ENCODE assay signal across 19 cellular contexts in the genomic region with DNA sequence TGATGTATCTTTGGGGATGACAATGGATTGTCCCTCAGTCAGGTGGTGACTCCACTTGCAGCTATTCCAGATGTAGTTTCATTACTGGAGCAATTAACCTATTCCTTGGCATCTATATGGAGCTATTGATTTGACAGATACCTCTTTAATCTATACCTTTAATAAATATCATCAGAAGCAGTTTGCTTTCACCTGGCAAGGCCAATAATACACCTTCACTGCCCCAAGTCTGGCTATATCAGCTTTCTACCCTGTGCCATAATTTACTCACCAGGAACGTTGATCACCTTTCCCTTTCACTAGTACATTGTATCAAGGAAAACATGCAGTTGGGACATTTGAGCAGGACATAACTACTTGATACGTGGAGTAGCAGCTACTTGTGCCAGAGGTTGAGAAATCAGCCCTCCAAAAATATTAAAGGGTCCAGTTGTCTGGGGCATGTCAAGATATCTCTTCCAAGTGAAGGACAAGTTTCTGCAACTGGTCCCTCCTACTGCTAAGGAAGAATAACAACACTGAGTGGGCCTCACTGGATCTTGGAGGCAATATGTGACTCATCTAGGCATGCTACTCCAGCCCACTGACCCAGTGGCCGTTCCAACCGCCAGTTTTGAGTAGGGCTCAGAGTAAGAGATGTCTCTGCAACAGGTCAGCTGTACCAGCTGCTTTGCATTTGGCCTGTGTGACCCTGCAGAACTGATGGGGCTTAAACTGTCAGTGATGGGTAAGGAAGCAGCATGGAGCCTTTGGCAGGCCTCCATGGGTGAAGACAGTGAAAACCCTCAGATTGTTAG.
"Had no signal": no experiment of that assay in that cellular context is flagged by ENCODE, and none has a peak within 500 bp of the region (broad histone marks: within the 10 kb centered on the region; RNA-seq: fewer than 3 reads in every experiment).

No MANE protein-coding gene starts in this region.

- H3K27me3 Mint-ChIP-seq: activated CD8-positive, alpha-beta T cell treated with anti-CD3 and anti-CD28 coated beads for 36 hours; activated naive CD8-positive, alpha-beta T cell treated with anti-CD3 and anti-CD28 coated beads for 36 hours; stimulated activated naive CD8-positive, alpha-beta T cell treated with anti-CD3 and anti-CD28 coated beads, Interleukin-15, amount 100 ng/mL, for 72 hours had no signal

- H3K4me1 Mint-ChIP-seq: activated naive CD8-positive, alpha-beta T cell treated with anti-CD3 and anti-CD28 coated beads for 36 hours; mesothelial cell of epicardium; stimulated activated naive CD8-positive, alpha-beta T cell treated with anti-CD3 and anti-CD28 coated beads, Interleukin-15, amount 100 ng/mL, for 72 hours had no signal

- H3K36me3 Mint-ChIP-seq: activated naive CD8-positive, alpha-beta T cell treated with anti-CD3 and anti-CD28 coated beads for 36 hours; mesothelial cell of epicardium; WTC11 had no signal

- H3K9me3 ChIP-seq: heart left ventricle, lower lobe of right lung, psoas muscle, right lobe of liver, upper lobe of left lung had no signal

- H3K27me3 ChIP-seq: heart left ventricle, right lobe of liver, upper lobe of left lung had no signal

- FAIRE-seq: colon, endometrium, frontal cortex had no signal

- H3K27ac ChIP-seq: heart left ventricle, lower lobe of right lung, psoas muscle, right lobe of liver, upper lobe of left lung had no signal

- ATAC-seq: activated CD8-positive, alpha-beta T cell treated with anti-CD3 and anti-CD28 coated beads for 36 hours; heart left ventricle; left colon; lower lobe of right lung; psoas muscle; right lobe of liver; stimulated activated naive CD8-positive, alpha-beta T cell treated with anti-CD3 and anti-CD28 coated beads, Interleukin-15, amount 100 ng/mL, for 72 hours; WTC11 had no signal

- H3K4me3 Mint-ChIP-seq: activated CD8-positive, alpha-beta T cell treated with anti-CD3 and anti-CD28 coated beads for 36 hours; activated naive CD8-positive, alpha-beta T cell treated with anti-CD3 and anti-CD28 coated beads for 36 hours; mesothelial cell of epicardium; neural crest cell; stimulated activated naive CD8-positive, alpha-beta T cell treated with anti-CD3 and anti-CD28 coated beads, Interleukin-15, amount 100 ng/mL, for 72 hours; WTC11 had no signal

- H3K4me1 ChIP-seq: lower lobe of right lung, psoas muscle, right lobe of liver, upper lobe of left lung had no signal

- H3K36me3 ChIP-seq: heart left ventricle, lower lobe of right lung, right lobe of liver, upper lobe of left lung had no signal

- H3K27ac Mint-ChIP-seq: activated CD8-positive, alpha-beta T cell treated with anti-CD3 and anti-CD28 coated beads for 36 hours; activated naive CD8-positive, alpha-beta T cell treated with anti-CD3 and anti-CD28 coated beads for 36 hours; mesothelial cell of epicardium; stimulated activated naive CD8-positive, alpha-beta T cell treated with anti-CD3 and anti-CD28 coated beads, Interleukin-15, amount 100 ng/mL, for 72 hours; WTC11 had no signal

- DNase-seq: activated CD4-positive, alpha-beta T cell treated with anti-CD3 and anti-CD28 coated beads for 4 hours; activated CD8-positive, alpha-beta memory T cell treated with anti-CD3 and anti-CD28 coated beads, Interleukin-2, amount 50 U/mL, for 4 hours; activated CD8-positive, alpha-beta T cell treated with anti-CD3 and anti-CD28 coated beads for 36 hours; activated naive CD8-positive, alpha-beta T cell treated with anti-CD3 and anti-CD28 coated beads for 36 hours; heart left ventricle; left colon; lower lobe of right lung; psoas muscle; right lobe of liver; stimulated activated CD4-positive, alpha-beta T cell treated with anti-CD3 and anti-CD28 coated beads, Interleukin-1b, Interleukin-23, amount 100 ng/mL, for 48 hours; stimulated activated naive CD8-positive, alpha-beta T cell treated with anti-CD3 and anti-CD28 coated beads, Interleukin-15, amount 100 ng/mL, for 72 hours; T-helper 2 cell; upper lobe of left lung had no signal

- H3K4me3 ChIP-seq: heart left ventricle, lower lobe of right lung, psoas muscle, right lobe of liver, upper lobe of left lung had no signal

- H3K9me3 Mint-ChIP-seq: activated CD8-positive, alpha-beta T cell treated with anti-CD3 and anti-CD28 coated beads for 36 hours; activated naive CD8-positive, alpha-beta T cell treated with anti-CD3 and anti-CD28 coated beads for 36 hours; mesothelial cell of epicardium; neural crest cell; stimulated activated naive CD8-positive, alpha-beta T cell treated with anti-CD3 and anti-CD28 coated beads, Interleukin-15, amount 100 ng/mL, for 72 hours; WTC11 had no signal
